ENCODE assay signal across 8 cellular contexts in the genomic region with DNA sequence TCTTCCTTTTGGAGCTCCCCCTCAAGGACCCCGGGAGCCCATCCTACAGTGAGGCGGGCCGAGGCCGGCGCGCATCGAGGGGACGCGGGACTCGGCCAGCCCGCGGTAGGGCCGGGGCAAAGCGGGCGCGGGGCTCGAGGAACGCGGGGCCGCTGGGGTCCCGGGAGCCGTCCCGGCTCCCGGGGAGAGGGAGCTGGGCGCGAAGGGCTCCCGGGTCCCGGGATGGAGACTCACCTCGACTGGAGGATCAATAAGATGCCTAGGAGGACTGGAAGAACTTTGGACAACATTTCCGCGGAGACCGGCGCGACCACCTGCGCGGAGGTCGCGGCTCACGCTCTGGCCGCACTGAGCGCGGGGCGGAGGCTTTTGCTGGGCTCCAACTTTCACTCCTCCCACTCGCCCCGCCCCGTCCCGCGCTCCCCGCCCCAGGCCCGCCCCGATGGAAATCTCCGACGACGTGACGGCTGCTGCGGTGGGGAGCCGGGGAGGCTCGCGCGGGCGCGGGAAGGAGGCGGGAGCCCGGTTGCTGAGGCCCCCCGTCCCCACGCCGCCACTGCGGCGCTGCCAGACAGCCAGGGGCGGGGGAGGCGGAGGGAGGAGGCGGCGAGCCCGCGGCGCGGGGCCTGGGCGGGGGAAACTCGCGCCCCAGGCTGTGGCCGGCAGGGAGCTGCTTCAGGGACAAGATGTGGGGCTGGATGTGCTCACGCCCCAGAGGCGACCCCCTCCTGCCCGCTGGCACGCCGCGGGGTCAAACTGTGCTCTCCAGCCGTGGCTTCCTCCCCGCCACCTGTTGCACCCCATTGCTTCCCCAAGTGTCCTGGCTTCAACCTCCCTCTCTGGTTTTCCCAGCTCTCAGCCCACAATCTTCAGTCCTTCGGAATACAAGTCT. TPM values are rescaled to one million over a fixed set of nuclear protein-coding genes. Genes with fewer than 3 reads are reported as not detected.
A peak's percentile ranks its signal among the peaks of the same experiment; 100 is the strongest.
DNase-seq lines count a peak whose midpoint lies in the region; ATAC-seq and TF ChIP-seq lines count a peak whose summit lies in the region.

GABRE (minus strand) TSS at position 341 of the 892 bp plus-strand sequence; CDS start at position 290, 51 bp downstream.

- H3K36me3 Mint-ChIP-seq in nephron progenitor cell (ENCODE audit: low read depth) (no peaks in the 10 kb centered on the region), T-cell (no peaks in the 10 kb centered on the region)

- ATAC-seq in T-cell (replicated peaks in 1 of 4) (no peak), HG03039 (IDR thresholded peaks at IDR 0.05; ENCODE audit: unreplicated experiment) (no peak), HG03457 (IDR thresholded peaks at IDR 0.05; ENCODE audit: unreplicated experiment) (no peak), GM21786 (IDR thresholded peaks at IDR 0.05; ENCODE audit: unreplicated experiment) (no peak)

- TF ChIP-seq CTCF in nephron progenitor cell (IDR thresholded peaks at IDR 0.05), result no peak

- no peaks in the 10 kb centered on the region for H3K9me3 ChIP-seq in ES-I3 (ENCODE audit: control insufficient read depth, insufficient read depth, low read length)

- peaks cover 44% of the 10 kb centered on the region for H3K27me3 Mint-ChIP-seq in nephron progenitor cell (ENCODE audit: low read depth, poor library complexity)
- peaks cover 29 to 30% of the 10 kb centered on the region in 2 donors for H3K27me3 Mint-ChIP-seq in T-cell

- H3K9me3 Mint-ChIP-seq in nephron progenitor cell, result peaks cover 53% of the 10 kb centered on the region
- no peaks in the 10 kb centered on the region for H3K9me3 Mint-ChIP-seq in T-cell

- CTCF ChIA-PET in T-cell (lab: Charles Lee), result no interaction called here

- peaks cover 10% of the 10 kb centered on the region for H3K4me1 Mint-ChIP-seq in nephron progenitor cell
- H3K4me1 Mint-ChIP-seq in T-cell, result no peaks in the 10 kb centered on the region

- no peak within 1 kb of the TSS for H3K27ac Mint-ChIP-seq in nephron progenitor cell
- H3K27ac Mint-ChIP-seq in T-cell, result no peak within 1 kb of the TSS

- peaks cover 5% of the 10 kb centered on the region for H3K4me1 ChIP-seq in ES-I3 (ENCODE audit: insufficient read depth, low read length)

- H3K4me3 Mint-ChIP-seq in nephron progenitor cell, result peak within 1 kb of the TSS; percentile 67
- no peak within 1 kb of the TSS for H3K4me3 Mint-ChIP-seq in T-cell

- POLR2A ChIA-PET in T-cell (lab: Charles Lee), result no interaction called here

- peak; percentile 51 for DNase-seq in RPMI7951 (ENCODE audit: low read depth)
- peak; percentile 30 for DNase-seq in fibroblast of gingiva (ENCODE audit: low read depth)
- peak; percentile 74 for DNase-seq in nephron progenitor cell
- no peak for DNase-seq in T-cell

- H3K9ac ChIP-seq in ES-I3 (ENCODE audit: low read depth, low read length), result peak within 1 kb of the TSS; percentile 44

- no peaks in the 10 kb centered on the region; the same call in 1 of the 2 replicates for H3K36me3 ChIP-seq in ES-I3 (ENCODE audit: insufficient read depth, low read length)

RNA-seq across cellular contexts. Expression of gene GABRE, which starts in this region (rescaled TPM):
- 1.9 and 2.3 TPM in 2 replicates for total RNA-seq in RPMI7951 (2014; rRNA removed; shearing (Covaris generic))
- under 1 TPM in 3 of 5 donors, not detected in 2; 0.16 to 0.58 (median 0.30) TPM for total RNA-seq in T-cell

Comparison
In these comparisons a context has a peak if more than half of its experiments do, and no peak if none do; other contexts are left out.
1. DNase-seq: peak in RPMI7951 (single experiment), fibroblast of gingiva (single experiment) and nephron progenitor cell (single experiment); none in T-cell (0 of 34).